Comparison of ENCODE assay signal across 8 cellular contexts in the genomic region with DNA sequence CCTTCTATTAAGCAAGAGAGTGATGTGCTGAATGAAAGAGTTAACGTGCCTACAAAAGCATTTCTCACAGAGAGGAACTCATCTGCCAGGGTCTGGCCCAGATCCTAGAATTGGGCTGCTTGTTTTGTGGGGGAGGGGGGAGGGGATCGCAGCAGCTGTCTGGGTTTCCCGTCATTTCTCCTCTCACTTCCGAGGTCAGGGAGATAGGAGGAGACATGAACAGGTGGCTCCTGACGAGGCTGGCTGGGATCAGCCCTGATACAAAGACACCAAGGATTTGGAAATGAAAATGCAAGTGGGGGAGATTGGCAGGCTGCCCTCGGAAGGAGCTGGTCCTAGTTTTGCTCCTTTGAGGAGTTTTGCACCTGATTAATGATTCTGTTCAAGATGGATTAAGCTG.
DNase-seq lines count a peak whose midpoint lies in the region; ATAC-seq and TF ChIP-seq lines count a peak whose summit lies in the region.

No MANE protein-coding gene starts in this region.

- no peaks in the 10 kb centered on the region for H3K9me3 Mint-ChIP-seq in mesothelial cell of epicardium

- in situ Hi-C loops in G401 (cut with HindIII; ENCODE audit: low sequenced_read_pairs) = no loop called here

- TF ChIP-seq CTCF in fibroblast of pulmonary artery (IDR thresholded peaks at IDR 0.05; ENCODE audit: low read length, missing control alignments) (no peak), mesothelial cell of epicardium (IDR thresholded peaks at IDR 0.05; ENCODE audit: unreplicated experiment) (no peak)

- H3K27ac ChIP-seq in rectal smooth muscle tissue (ENCODE audit: low read depth, low read length) = no peak overlapping the region

- H3K27me3 Mint-ChIP-seq in mesothelial cell of epicardium (ENCODE audit: low read depth) = no peaks in the 10 kb centered on the region

- H3K36me3 Mint-ChIP-seq in mesothelial cell of epicardium = no peaks in the 10 kb centered on the region

- no peak overlapping the region for H3K9ac ChIP-seq in rectal smooth muscle tissue (ENCODE audit: low read length)

- no peaks in the 10 kb centered on the region for H3K27me3 ChIP-seq in rectal smooth muscle tissue (ENCODE audit: control insufficient read depth, insufficient read depth, low read length)

- H3K4me1 ChIP-seq in rectal smooth muscle tissue (ENCODE audit: control insufficient read depth, insufficient read depth, low read length) = peaks cover 2% of the 10 kb centered on the region

- ATAC-seq in GM21825 (IDR thresholded peaks at IDR 0.05; ENCODE audit: unreplicated experiment) = no peak
- ATAC-seq in GM21576 (IDR thresholded peaks at IDR 0.05; ENCODE audit: unreplicated experiment) = no peak

- H3K27ac Mint-ChIP-seq in mesothelial cell of epicardium = no peak overlapping the region

- peak; percentile 16 for DNase-seq in G401 (ENCODE audit: low spot score)
- peak; percentile 52 for DNase-seq in NCI-H774 (lab: John Stamatoyannopoulos, UW)
- peak; percentile 61 for DNase-seq in fibroblast of pulmonary artery (ENCODE audit: low read depth)
- no peak for DNase-seq in mesothelial cell of epicardium (ENCODE audit: low spot score in 2 of 2, unreplicated experiment in 2 of 2)
- no peak for DNase-seq in NOMO-1 (lab: John Stamatoyannopoulos, UW; ENCODE audit: unreplicated experiment in 2 of 2)

- peaks cover 14% of the 10 kb centered on the region for H3K4me1 Mint-ChIP-seq in mesothelial cell of epicardium

- no peaks in the 10 kb centered on the region for H3K36me3 ChIP-seq in rectal smooth muscle tissue (ENCODE audit: control insufficient read depth, insufficient read depth, low read length)

- H3K4me3 ChIP-seq in fibroblast of pulmonary artery (replicated peaks; ENCODE audit: low read depth, low read length) (peak overlapping the region; percentile 32), rectal smooth muscle tissue (ENCODE audit: low read length) (peak overlapping the region; percentile 11)

- H3K4me3 Mint-ChIP-seq in mesothelial cell of epicardium = no peak overlapping the region

Comparison
In these comparisons a context has a peak if more than half of its experiments do, and no peak if none do; other contexts are left out.
1. DNase-seq: peak in G401 (single experiment), NCI-H774 (single experiment) and fibroblast of pulmonary artery (single experiment); none in mesothelial cell of epicardium (0 of 2) and NOMO-1 (0 of 2).